Comparison of ENCODE assay signal across 1 cellular context in the genomic region with DNA sequence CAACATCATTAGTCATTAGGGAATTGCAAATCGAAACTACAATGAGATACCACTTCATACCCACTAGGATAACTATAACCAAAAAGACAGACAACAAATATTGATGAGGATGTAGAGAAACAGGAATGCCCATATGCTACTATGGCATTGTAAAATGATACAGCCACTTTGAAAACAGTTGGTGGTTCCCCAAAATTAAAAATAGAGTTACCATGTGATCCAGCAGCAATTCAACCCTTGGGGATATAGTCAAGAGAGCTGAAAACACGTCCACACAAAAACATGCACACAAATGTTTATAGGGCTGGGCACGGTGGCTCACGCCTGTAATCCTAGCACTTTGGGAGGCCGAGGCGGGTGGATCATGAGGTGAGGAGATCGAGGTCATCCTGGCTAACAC.
TF ChIP-seq lines count a peak whose summit lies in the region.

No MANE protein-coding gene starts in this region.

TF ChIP-seq in HepG2, 621 proteins besides CTCF, POLR2A, EP300 and RAD21:
- 0 out of 2 replicates have a peak, but pooled peaks have one; percentile 23 for TF ChIP-seq ZNF607 (CRISPR knock-in tag; IDR thresholded peaks at IDR 0.05; ENCODE audit: borderline replicate concordance)
- no peak for TF ChIP-seq THAP11 (CRISPR knock-in tag; IDR thresholded peaks at IDR 0.05)
- 0 out of 2 replicates have a peak, but pooled peaks have one; percentile 8 for TF ChIP-seq ZNF460 (CRISPR knock-in tag; IDR thresholded peaks at IDR 0.05; ENCODE audit: borderline replicate concordance)
- TF ChIP-seq, protein P1, sequence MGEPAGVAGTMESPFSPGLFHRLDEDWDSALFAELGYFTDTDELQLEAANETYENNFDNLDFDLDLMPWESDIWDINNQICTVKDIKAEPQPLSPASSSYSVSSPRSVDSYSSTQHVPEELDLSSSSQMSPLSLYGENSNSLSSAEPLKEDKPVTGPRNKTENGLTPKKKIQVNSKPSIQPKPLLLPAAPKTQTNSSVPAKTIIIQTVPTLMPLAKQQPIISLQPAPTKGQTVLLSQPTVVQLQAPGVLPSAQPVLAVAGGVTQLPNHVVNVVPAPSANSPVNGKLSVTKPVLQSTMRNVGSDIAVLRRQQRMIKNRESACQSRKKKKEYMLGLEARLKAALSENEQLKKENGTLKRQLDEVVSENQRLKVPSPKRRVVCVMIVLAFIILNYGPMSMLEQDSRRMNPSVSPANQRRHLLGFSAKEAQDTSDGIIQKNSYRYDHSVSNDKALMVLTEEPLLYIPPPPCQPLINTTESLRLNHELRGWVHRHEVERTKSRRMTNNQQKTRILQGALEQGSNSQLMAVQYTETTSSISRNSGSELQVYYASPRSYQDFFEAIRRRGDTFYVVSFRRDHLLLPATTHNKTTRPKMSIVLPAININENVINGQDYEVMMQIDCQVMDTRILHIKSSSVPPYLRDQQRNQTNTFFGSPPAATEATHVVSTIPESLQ (CRISPR knock-in tag; conservative IDR thresholded peaks at IDR 0.05), result no peak
- TF ChIP-seq ZEB1 (IDR thresholded peaks at IDR 0.05; ENCODE audit: insufficient replicate concordance, low read depth), result no peak
- TF ChIP-seq MED1 (CRISPR knock-in tag; IDR thresholded peaks at IDR 0.05), result no peak
